ENCODE assay signal across 9 cellular contexts in genomic region chr10:11822809-11823121, GRCh38. TPM values are rescaled to one million over a fixed set of nuclear protein-coding genes. Genes with fewer than 3 reads are reported as not detected.
DNase-seq lines count a peak whose midpoint lies in the region; ATAC-seq and TF ChIP-seq lines count a peak whose summit lies in the region.
"Had no signal": no experiment of that assay in that cellular context is flagged by ENCODE, and none has a peak within 500 bp of the region (broad histone marks: within the 10 kb centered on the region; RNA-seq: fewer than 3 reads in every experiment).

No MANE protein-coding gene starts in this region.

- no CpG with 5 or more reads among the region's 8 CpGs for WGBS in iPS DF 6.9 (ENCODE audit: insufficient coverage, insufficient read length)

- H3K4me3 Mint-ChIP-seq in WTC11: peak overlapping the region; percentile 50

- H3K4me1 ChIP-seq in iPS DF 6.9 (ENCODE audit: control insufficient read depth, insufficient read depth, low read length) (no peaks in the 10 kb centered on the region), skeletal muscle satellite cell (ENCODE audit: control insufficient read depth, insufficient read depth, low read length) (peaks cover 25% of the 10 kb centered on the region)

- H3K27ac ChIP-seq in iPS DF 6.9 (ENCODE audit: low read length) (no peak overlapping the region), substantia nigra (ENCODE audit: low read depth, low read length, poor library complexity, severe bottlenecking) (no peak overlapping the region)

- no peaks in the 10 kb centered on the region for H3K36me3 Mint-ChIP-seq in WTC11

- peaks cover 16% of the 10 kb centered on the region for H3K27me3 Mint-ChIP-seq in WTC11 (ENCODE audit: low read depth)

- POLR2A ChIA-PET in WTC11 (lab: Charles Lee): no interaction called here

- H3K9me3 ChIP-seq in iPS DF 6.9 (ENCODE audit: control insufficient read depth, insufficient read depth, low read length) (no peaks in the 10 kb centered on the region), skeletal muscle satellite cell (replicated peaks; ENCODE audit: low read length) (no peaks in the 10 kb centered on the region)

- H3K9ac ChIP-seq in skeletal muscle satellite cell (ENCODE audit: low read depth, low read length): peak overlapping the region; percentile 85

- CTCF ChIA-PET in WTC11 (lab: Charles Lee): interaction anchor here (1.8 kb wide), 1 partner anchor 31 kb away, joined by 7 read pairs; no protein-coding TSS in a partner anchor

- H3K9me3 Mint-ChIP-seq in WTC11: no peaks in the 10 kb centered on the region

- H3K27ac Mint-ChIP-seq in WTC11: no peak overlapping the region

- ATAC-seq in WTC11 (no peak), GM21381 (IDR thresholded peaks at IDR 0.05; ENCODE audit: unreplicated experiment) (no peak)

- TF ChIP-seq CTCF in GM12865 (IDR thresholded peaks at IDR 0.05; ENCODE audit: insufficient read depth, low read depth, low read length, missing control alignments) (no peak), WTC11 (IDR thresholded peaks at IDR 0.05) (no peak)

- H3K27me3 ChIP-seq in iPS DF 6.9 (ENCODE audit: control insufficient read depth, insufficient read depth, low read length) (0 out of 2 replicates have a peak, but pooled peaks cover 1% of the 10 kb centered on the region), skeletal muscle satellite cell (ENCODE audit: control insufficient read depth, insufficient read depth, low read length) (no peaks in the 10 kb centered on the region)

- DNase-seq in GM12865 (ENCODE audit: low read depth): no peak
- DNase-seq in WTC11 (ENCODE audit: low spot score): no peak
- DNase-seq in iPS DF 6.9 (ENCODE audit: low read depth, low spot score): no peak
- DNase-seq in NCI-H1092 treated with DMSO at 0.1 percent for 48 hours (lab: John Stamatoyannopoulos, UW): no peak
- no peak for DNase-seq in mesenteric fat pad (ENCODE audit: low spot score)
- DNase-seq in substantia nigra (lab: John Stamatoyannopoulos, UW): no peak
- DNase-seq: NCI-H1694 treated with DMSO at 0.1 percent for 48 hours had no signal

- peak overlapping the region; percentile 93 for H3K4me2 ChIP-seq in skeletal muscle satellite cell (ENCODE audit: low read length)

- H3K36me3 ChIP-seq in iPS DF 6.9 (ENCODE audit: control insufficient read depth, insufficient read depth, low read length) (no peaks in the 10 kb centered on the region), skeletal muscle satellite cell (ENCODE audit: insufficient read depth, low read length) (no peaks in the 10 kb centered on the region)

- H3K4me3 ChIP-seq in GM12865 (ENCODE audit: low read depth, low read length) (peak overlapping the region; percentile 65), iPS DF 6.9 (ENCODE audit: low read length) (peak overlapping the region; percentile 55; the same call in 1 of the 2 replicates), skeletal muscle satellite cell (ENCODE audit: low read length) (peak overlapping the region; percentile 91)

- H3K4me1 Mint-ChIP-seq in WTC11: peaks cover 11% of the 10 kb centered on the region

TF ChIP-seq in WTC11, 78 proteins besides CTCF, POLR2A, EP300 and RAD21:
- TF ChIP-seq SOX15 (CRISPR knock-in tag; IDR thresholded peaks at IDR 0.05): no peak
- TF ChIP-seq MXD4 (CRISPR knock-in tag; IDR thresholded peaks at IDR 0.05; ENCODE audit: borderline replicate concordance): no peak
- peak; percentile 97 for TF ChIP-seq ZNF121 (CRISPR knock-in tag; IDR thresholded peaks at IDR 0.05)
- TF ChIP-seq NFE2L1 (CRISPR knock-in tag; IDR thresholded peaks at IDR 0.05): no peak
- TF ChIP-seq HMGA2 (CRISPR knock-in tag; IDR thresholded peaks at IDR 0.05): no peak
TF ChIP-seq in WTC11: peak in this region for 1.

RNA-seq across cellular contexts. Expression of gene PROSER2, which starts 0.4 kb away (rescaled TPM):
- 7.3 to 8.7 TPM (median 8.5 TPM) in 3 replicates for total RNA-seq in WTC11 (2021)
- 3.0 and 3.9 TPM in 2 replicates for total RNA-seq in skeletal muscle satellite cell (2012; rRNA removed)
- 9.1 TPM for total RNA-seq in mesenteric fat pad
